Comparison of ENCODE assay signal across 16 cellular contexts in genomic region chr9:128242828-128243485, GRCh38. TPM values are rescaled to one million over a fixed set of nuclear protein-coding genes. Genes with fewer than 3 reads are reported as not detected.
A peak's percentile ranks its signal among the peaks of the same experiment; 100 is the strongest.
DNase-seq lines count a peak whose midpoint lies in the region; ATAC-seq and TF ChIP-seq lines count a peak whose summit lies in the region.
"Had no signal": no experiment of that assay in that cellular context is flagged by ENCODE, and none has a peak within 500 bp of the region (broad histone marks: within the 10 kb centered on the region; RNA-seq: fewer than 3 reads in every experiment).

No MANE protein-coding gene starts in this region.

- H3K27ac ChIP-seq in breast epithelium (peak overlapping the region; percentile 52 to 93), mammary epithelial cell (ENCODE audit: insufficient read depth, low read depth, low read length) (no peak overlapping the region), heart left ventricle (peak overlapping the region in 10 of 12 donors; percentile 49 to 94 (median 69)), rectal smooth muscle tissue (ENCODE audit: low read depth, low read length) (peak overlapping the region; percentile 37)
- H3K27ac ChIP-seq: 22Rv1 had no signal

- no peak overlapping the region for H2AFZ ChIP-seq in mammary epithelial cell (ENCODE audit: low read depth, low read length)

- H3K36me3 ChIP-seq in breast epithelium (no peaks in the 10 kb centered on the region), mammary epithelial cell (ENCODE audit: insufficient read depth, low read length) (no peaks in the 10 kb centered on the region), heart left ventricle (peaks cover 0 to 3% (median 0%) of the 10 kb centered on the region in 9 donors), rectal smooth muscle tissue (ENCODE audit: control insufficient read depth, insufficient read depth, low read length) (no peaks in the 10 kb centered on the region)

- in situ Hi-C loops in mammary epithelial cell (cut with MboI; ENCODE audit: low sequenced_read_pairs in 2 of 2), result no loop called here

- no peaks in the 10 kb centered on the region for H4K20me1 ChIP-seq in mammary epithelial cell (ENCODE audit: insufficient read depth, low read length)

- H3K4me1 ChIP-seq in breast epithelium, result peaks cover 0 to 4% of the 10 kb centered on the region in 2 donors
- no peaks in the 10 kb centered on the region for H3K4me1 ChIP-seq in mammary epithelial cell (ENCODE audit: insufficient read depth, low read length)
- peaks cover 0 to 35% (median 14%) of the 10 kb centered on the region in 12 donors for H3K4me1 ChIP-seq in heart left ventricle
- peaks cover 5% of the 10 kb centered on the region for H3K4me1 ChIP-seq in rectal smooth muscle tissue (ENCODE audit: control insufficient read depth, insufficient read depth, low read length)

- H3K27me3 ChIP-seq in breast epithelium, result no peaks in the 10 kb centered on the region
- no peaks in the 10 kb centered on the region for H3K27me3 ChIP-seq in mammary epithelial cell (ENCODE audit: insufficient read depth, low read length)
- H3K27me3 ChIP-seq in heart left ventricle, result no peaks in the 10 kb centered on the region
- H3K27me3 ChIP-seq in rectal smooth muscle tissue (ENCODE audit: control insufficient read depth, insufficient read depth, low read length), result peaks cover 3% of the 10 kb centered on the region

- peak; percentile 16 to 48 (median 40) for ATAC-seq in heart left ventricle
- ATAC-seq: esophagus mucosa had no signal

- 30% methylated on average over 2 of the region's 9 CpGs for WGBS in mammary epithelial cell (ENCODE audit: low coverage, missing lambda C conversion rate)
- 45 to 67% (median 57%) methylated on average over 7 to 9 of the region's 9 CpGs for WGBS in heart left ventricle, 4 donors

- dilution Hi-C loops in mammary epithelial cell (cut with HindIII; ENCODE audit: low sequenced_read_pairs), result no loop called here

- no peak for TF ChIP-seq CTCF in breast epithelium (IDR thresholded peaks at IDR 0.05)
- no peak for TF ChIP-seq CTCF in mammary epithelial cell (conservative IDR thresholded peaks at IDR 0.05 in 1 of 2, IDR thresholded peaks at IDR 0.05 in 1 of 2; ENCODE audit: extremely low read depth in 1 of 2, insufficient read depth in 1 of 2, low read depth in 1 of 2, low read length in 2 of 2)
- TF ChIP-seq CTCF in heart left ventricle (IDR thresholded peaks at IDR 0.05), result no peak

- no peak overlapping the region for H3K9ac ChIP-seq in mammary epithelial cell (ENCODE audit: insufficient read depth, low read length)
- no peak overlapping the region for H3K9ac ChIP-seq in rectal smooth muscle tissue (ENCODE audit: low read length)

- H3K4me3 ChIP-seq in breast epithelium (peak overlapping the region; percentile 48 to 66 (median 54)), mammary epithelial cell (replicated peaks in 1 of 3; ENCODE audit: insufficient read depth in 1 of 3, low read depth in 2 of 3, low read length in 3 of 3) (no peak overlapping the region), heart left ventricle (peak overlapping the region in 7 of 12 donors; percentile 21 to 65 (median 39)), rectal smooth muscle tissue (ENCODE audit: low read length) (no peak overlapping the region)

- H3K79me2 ChIP-seq in mammary epithelial cell (ENCODE audit: insufficient read depth, low read length), result no peaks in the 10 kb centered on the region

- CTCF ChIA-PET in mammary epithelial cell (lab: Charles Lee; ENCODE audit: low non-redundant PET), result no interaction called here

- TF ChIP-seq POLR2A in breast epithelium (IDR thresholded peaks at IDR 0.05), result no peak
- no peak for TF ChIP-seq POLR2A in heart left ventricle (IDR thresholded peaks at IDR 0.05)

- BruUV-seq in mammary epithelial cell (replicated peaks; lab: Mats Ljungman, UMichigan), result no TSS peak

- DNase-seq in breast epithelium (ENCODE audit: low spot score in 2 of 2) (no peak), mammary epithelial cell (no peak), heart left ventricle (peak in 4 of 5 donors; percentile 41 to 73 (median 52)), nucleus accumbens (lab: John Stamatoyannopoulos, UW) (no peak), DMS79 (lab: John Stamatoyannopoulos, UW) (no peak), SIG-M5 treated with dmso at 0.1 percent for 504 hours (lab: John Stamatoyannopoulos, UW; ENCODE audit: unreplicated experiment) (no peak), GDM1 (lab: John Stamatoyannopoulos, UW) (no peak)
- DNase-seq: activated CD4-positive, alpha-beta T cell treated with anti-CD3 and anti-CD28 coated beads, Interleukin-2, amount 10 ng/mL, durations not matched to agents 7 days and 5 days; activated T-cell treated with anti-CD3 and anti-CD28 coated beads, Interleukin-2, amount 50 U/mL, for 1 hour; CD8-positive, alpha-beta memory T cell; MM.1S; NCI-H2029 treated with DMSO at 0.1 percent for 48 hours; NCI-H82 had no signal

- intact Hi-C loops in breast epithelium (cut with DNase I; ENCODE audit: low total_unique reads) (no loop called here), mammary epithelial cell (cut with micrococcal nuclease) (no loop called here), heart left ventricle (cut with DNase I) (no loop called here)

- H3K9me3 ChIP-seq in breast epithelium (no peaks in the 10 kb centered on the region), mammary epithelial cell (replicated peaks; ENCODE audit: insufficient read depth, low read length) (no peaks in the 10 kb centered on the region), heart left ventricle (no peaks in the 10 kb centered on the region)

- no peak overlapping the region for H3K4me2 ChIP-seq in mammary epithelial cell (ENCODE audit: insufficient read depth, low read depth, low read length)

RNA-seq across cellular contexts. Expression of gene GOLGA2, which starts 32.9 kb away (rescaled TPM):
- 100 to 1,000 TPM in 1 of 3 donors, 10 to 100 TPM in 2; 87.7 to 121 (median 97.5) TPM for total RNA-seq in breast epithelium
- total RNA-seq in mammary epithelial cell, result 10 to 100 TPM; 42.2 to 76.7 TPM
- polyA plus RNA-seq in mammary epithelial cell, result 36.5 TPM
- 112 TPM for polyA minus RNA-seq in mammary epithelial cell
- total RNA-seq in heart left ventricle, result 100 to 1,000 TPM in 1 of 9 donors, 10 to 100 TPM in 8; 68.5 to 122 (median 87.4) TPM
- 100 to 1,000 TPM in 1 of 2 donors, 10 to 100 TPM in 1; 77.7 to 144 TPM for polyA plus RNA-seq in heart left ventricle

RNA-seq across cellular contexts. Expression of gene SWI5, which starts 33.1 kb away (rescaled TPM):
- total RNA-seq in breast epithelium, result 10 to 100 TPM; 25.8 to 39.7 (median 31.4) TPM
- total RNA-seq in mammary epithelial cell, result 10 to 100 TPM; 13.5 to 26.3 TPM
- polyA plus RNA-seq in mammary epithelial cell, result 43.8 TPM
- polyA minus RNA-seq in mammary epithelial cell, result 5.2 TPM
- 10 to 100 TPM; 10.8 to 23.9 (median 18.7) TPM for total RNA-seq in heart left ventricle
- 10 to 100 TPM; 25.8 to 30.6 TPM for polyA plus RNA-seq in heart left ventricle

RNA-seq across cellular contexts. Expression of gene DNM1, which starts 39.8 kb away (rescaled TPM):
- total RNA-seq in breast epithelium (10 to 100 TPM; 11.3 to 36.0 (median 12.5) TPM), mammary epithelial cell (1 to 10 TPM in 1 of 2 donors, under 1 TPM in 1; 0.67 to 3.2 TPM), heart left ventricle (10 to 100 TPM in 1 of 9 donors, 1 to 10 TPM in 8; 1.6 to 17.2 (median 3.6) TPM)
- polyA plus RNA-seq in mammary epithelial cell (0.50 TPM), heart left ventricle (1 to 10 TPM; 2.2 to 7.7 TPM)
- not detected for polyA minus RNA-seq in mammary epithelial cell

RNA-seq across cellular contexts. Expression of gene CIZ1, which starts 51.6 kb away (rescaled TPM):
- total RNA-seq in breast epithelium (10 to 100 TPM; 54.1 to 71.8 (median 58.4) TPM), mammary epithelial cell (100 to 1,000 TPM in 1 of 2 donors, 10 to 100 TPM in 1; 36.0 to 109 TPM), heart left ventricle (100 to 1,000 TPM in 1 of 9 donors, 10 to 100 TPM in 8; 42.6 to 101 (median 79.3) TPM)
- polyA plus RNA-seq in mammary epithelial cell (25.5 TPM), heart left ventricle (10 to 100 TPM; 43.7 to 53.8 TPM)
- polyA minus RNA-seq in mammary epithelial cell, result 130 TPM

Comparison
In these comparisons a context has a peak if more than half of its experiments do, and no peak if none do; other contexts are left out.
1. H3K4me3 ChIP-seq: peak in breast epithelium (3 of 3) and heart left ventricle (7 of 12); none in mammary epithelial cell (0 of 3) and rectal smooth muscle tissue (single experiment).
2. DNase-seq: peak in heart left ventricle (4 of 5); none in breast epithelium (0 of 2), mammary epithelial cell (single experiment), nucleus accumbens (0 of 56), DMS79 (single experiment), SIG-M5 treated with dmso at 0.1 percent for 504 hours (single experiment) and GDM1 (single experiment).